In the genomic region with DNA sequence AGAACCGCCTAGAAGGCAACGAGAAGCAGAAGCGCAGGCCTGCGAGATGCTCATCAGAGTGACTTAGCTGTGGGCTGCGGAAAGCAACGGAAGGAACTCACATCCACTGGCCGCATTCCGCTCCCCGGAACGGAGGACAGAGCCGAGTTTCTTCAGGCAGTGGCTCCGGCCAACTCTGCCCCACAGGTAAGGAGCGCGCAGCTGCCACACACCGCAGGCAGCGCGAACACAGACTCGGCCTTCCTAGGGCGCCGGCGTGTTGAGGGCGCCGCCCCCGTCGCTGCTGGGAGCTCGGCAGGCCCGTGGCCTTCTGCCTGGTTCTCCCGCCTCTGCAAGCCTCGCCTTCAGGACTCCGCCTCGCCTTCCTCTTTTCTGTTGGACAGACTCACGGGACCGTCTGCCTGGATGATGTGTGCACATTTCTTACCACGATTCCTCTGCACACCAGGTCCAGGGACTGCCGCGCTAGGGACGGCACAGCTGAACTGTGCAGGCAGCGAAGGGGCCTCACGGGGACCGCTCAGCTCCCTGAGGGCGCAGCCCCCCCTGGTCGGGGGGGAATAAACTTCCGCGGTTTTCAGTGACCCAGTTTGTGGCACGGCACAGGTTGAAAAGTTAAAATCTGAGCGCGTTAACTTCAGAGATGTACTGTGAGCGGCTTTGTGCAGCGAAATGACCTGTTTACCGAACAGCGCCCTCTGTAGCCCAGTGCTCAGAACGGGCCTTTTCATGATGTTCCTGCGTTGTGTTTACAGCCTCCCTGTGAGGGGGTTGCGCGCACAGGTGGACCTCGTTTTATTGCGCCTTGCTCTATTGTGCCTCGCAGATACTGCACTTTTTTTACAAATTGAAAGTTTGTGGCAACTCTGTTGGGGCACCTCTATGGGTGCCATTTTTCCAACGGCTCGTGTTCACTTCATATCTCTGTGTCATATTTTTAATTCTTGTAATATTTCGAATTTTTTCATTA, we compare ENCODE assay signal across 8 cellular contexts. TPM values are rescaled to one million over a fixed set of nuclear protein-coding genes. Genes with fewer than 3 reads are reported as not detected.
DNase-seq lines count a peak whose midpoint lies in the region; ATAC-seq, FAIRE-seq and TF ChIP-seq lines count a peak whose summit lies in the region.

No MANE protein-coding gene starts in this region.

- H3K27me3 ChIP-seq in A673 (replicated peaks; ENCODE audit: insufficient read depth, low read depth, low read length, poor library complexity) (no peaks in the 10 kb centered on the region), keratinocyte (ENCODE audit: control insufficient read depth, extremely low read depth, insufficient read depth, low read length) (no peaks in the 10 kb centered on the region)

- H3K9ac ChIP-seq in keratinocyte (ENCODE audit: control insufficient read depth, extremely low read depth, insufficient read depth, low read length) = peak overlapping the region; percentile 74

- no peaks in the 10 kb centered on the region for H4K20me1 ChIP-seq in keratinocyte (ENCODE audit: control insufficient read depth, extremely low read depth, insufficient read depth, low read length)

- H2AFZ ChIP-seq in keratinocyte (ENCODE audit: control insufficient read depth, low read length) = peak overlapping the region; percentile 92

- ATAC-seq in GM18861 (IDR thresholded peaks at IDR 0.05; ENCODE audit: unreplicated experiment) (peak; percentile 71), HG03135 (IDR thresholded peaks at IDR 0.05; ENCODE audit: unreplicated experiment) (peak; percentile 79)

- FAIRE-seq in keratinocyte (lab: Jason Lieb, UNC) = peak; percentile 63

- H3K4me3 ChIP-seq in A673 (ENCODE audit: low read depth, low read length, poor library complexity, severe bottlenecking) (peak overlapping the region; percentile 56), keratinocyte (ENCODE audit: control insufficient read depth in 2 of 3, extremely low read depth in 1 of 3, insufficient read depth in 2 of 3, low read depth in 1 of 3, low read length in 3 of 3) (peak overlapping the region; percentile 49 to 84 (median 83))

- POLR2A ChIA-PET in A673 (lab: Charles Lee; ENCODE audit: low non-redundant PET) = no interaction called here

- peak overlapping the region; percentile 95 for H3K4me2 ChIP-seq in keratinocyte (ENCODE audit: control insufficient read depth, extremely low read depth, insufficient read depth, low read depth, low read length)

- CTCF ChIA-PET in A673 (lab: Charles Lee) = interaction anchor here (0.7 to 1.3 kb wide), 3 partner anchors 31 to 208 kb away, joined by 3 to 6 read pairs (median 4); no protein-coding TSS in a partner anchor

- H3K27ac ChIP-seq in A673 (ENCODE audit: low read depth, low read length, poor library complexity, severe bottlenecking) (peak overlapping the region; percentile 41), keratinocyte (ENCODE audit: control insufficient read depth, insufficient read depth, low read length) (peak overlapping the region; percentile 60)

- H3K9me3 ChIP-seq in A673 (ENCODE audit: low read depth, low read length, poor library complexity, severe bottlenecking) (peaks cover 1% of the 10 kb centered on the region), keratinocyte (ENCODE audit: control insufficient read depth, low read depth, low read length) (no peaks in the 10 kb centered on the region)

- H3K4me1 ChIP-seq in A673 (ENCODE audit: insufficient read depth, low read length, poor library complexity, severe bottlenecking) (no peaks in the 10 kb centered on the region), keratinocyte (ENCODE audit: control insufficient read depth, extremely low read depth, insufficient read depth, low read length) (peaks cover 21% of the 10 kb centered on the region)

- peak; percentile 85 for DNase-seq in A673 (ENCODE audit: low spot score)
- peak; percentile 84 for DNase-seq in NCI-H226
- DNase-seq in activated CD4-positive, CD25-positive, alpha-beta regulatory T cell treated with anti-CD3 and anti-CD28 coated beads, Interleukin-2, amount 50 U/mL, for 72 hours = peak; percentile 75
- DNase-seq in cerebellum (ENCODE audit: low spot score) = peak; percentile 66
- no peak for DNase-seq in keratinocyte (ENCODE audit: low read depth, low spot score)
- peak; percentile 70 for DNase-seq in stimulated activated CD4-positive, alpha-beta T cell treated with anti-CD3 and anti-CD28 coated beads, Interleukin-12 subunit alpha, Interleukin-12 subunit beta, amount 100 ng/mL, for 4 hours

- no TSS peak for BruUV-seq in A673 (replicated peaks; lab: Mats Ljungman, UMichigan)

- dilution Hi-C loops in keratinocyte (cut with MboI; ENCODE audit: extremely low pct_ligation_motif_present, low sequenced_read_pairs) = no loop called here

- no peaks in the 10 kb centered on the region for H3K36me3 ChIP-seq in A673 (ENCODE audit: insufficient read depth, low read length, poor library complexity, severe bottlenecking)
- no peaks in the 10 kb centered on the region for H3K36me3 ChIP-seq in keratinocyte (ENCODE audit: control insufficient read depth in 2 of 2, extremely low read depth in 1 of 2, insufficient read depth in 2 of 2, low read length in 2 of 2)

- intact Hi-C loops in A673 (cut with micrococcal nuclease; ENCODE audit: unreplicated experiment) = no loop called here

- no peaks in the 10 kb centered on the region for H3K9me1 ChIP-seq in keratinocyte (ENCODE audit: control insufficient read depth, extremely low read depth, insufficient read depth, low read length)

- H3K79me2 ChIP-seq in keratinocyte (ENCODE audit: control insufficient read depth, insufficient read depth, low read length) = no peaks in the 10 kb centered on the region

- TF ChIP-seq CTCF in A673 (conservative IDR thresholded peaks at IDR 0.05; ENCODE audit: low read depth, low read length) (peak; percentile 93), keratinocyte (optimal IDR thresholded peaks at IDR 0.05 in 1 of 3, IDR thresholded peaks at IDR 0.05 in 1 of 3, conservative IDR thresholded peaks at IDR 0.05 in 1 of 3; ENCODE audit: extremely low read depth in 1 of 3, insufficient read depth in 2 of 3, low read length in 3 of 3) (peak; percentile 90 to 94 (median 91))

RNA-seq across cellular contexts. Expression of a gene that starts 15.8 kb away (rescaled TPM):
- total RNA-seq in A673 (2021) (2.5 and 3.7 TPM in 2 replicates), cerebellum (7.9 TPM)
- polyA plus RNA-seq in keratinocyte = 0.11 to 0.27 TPM (median 0.25 TPM) in 3 replicates
- 1.3 TPM for polyA plus RNA-seq in keratinocyte (2011; ENCODE audit: low read depth)
- polyA plus RNA-seq in keratinocyte (2011; cell fraction: cytosol; rRNA removed) = 0.23 and 0.24 TPM in 2 replicates
- 0.41 and 0.50 TPM in 2 replicates for polyA plus RNA-seq in keratinocyte (2011; cell fraction: nucleus; rRNA removed)
- polyA plus RNA-seq in keratinocyte (2012; ENCODE audit: low replicate concordance) = 2.7 TPM in 1 of 2 replicates, not detected in the other
- 0.36 TPM in 1 of 3 replicates, not detected in the others for polyA minus RNA-seq in keratinocyte
- polyA minus RNA-seq in keratinocyte (2011; cell fraction: cytosol; rRNA and poly(A)+ RNA removed) = not detected
- polyA minus RNA-seq in keratinocyte (2011; cell fraction: nucleus; rRNA and poly(A)+ RNA removed) = not detected in 2 replicates

RNA-seq across cellular contexts. Expression of a gene that starts 42.6 kb away (rescaled TPM):
- total RNA-seq in A673 (2021) (54.8 and 55.2 TPM in 2 replicates), cerebellum (49.3 TPM)
- 19.2 to 47.2 TPM (median 37.0 TPM) in 3 replicates for polyA plus RNA-seq in keratinocyte
- 32.1 TPM for polyA plus RNA-seq in keratinocyte (2011; ENCODE audit: low read depth)
- polyA plus RNA-seq in keratinocyte (2011; cell fraction: cytosol; rRNA removed) = 30.2 and 31.4 TPM in 2 replicates
- polyA plus RNA-seq in keratinocyte (2011; cell fraction: nucleus; rRNA removed) = 32.8 and 42.4 TPM in 2 replicates
- polyA plus RNA-seq in keratinocyte (2012; ENCODE audit: low replicate concordance) = 34.6 and 42.1 TPM in 2 replicates
- polyA minus RNA-seq in keratinocyte = 2.8 to 6.3 TPM (median 2.9 TPM) in 3 replicates
- polyA minus RNA-seq in keratinocyte (2011; cell fraction: cytosol; rRNA and poly(A)+ RNA removed) = 15.0 TPM
- 8.2 and 8.8 TPM in 2 replicates for polyA minus RNA-seq in keratinocyte (2011; cell fraction: nucleus; rRNA and poly(A)+ RNA removed)
